11 cellular contexts compared by ENCODE assay signal in genomic region chr13:98171806-98172569, GRCh38. TPM values are rescaled to one million over a fixed set of nuclear protein-coding genes. Genes with fewer than 3 reads are reported as not detected.
DNase-seq lines count a peak whose midpoint lies in the region; ATAC-seq, FAIRE-seq and TF ChIP-seq lines count a peak whose summit lies in the region.
"Had no signal": no experiment of that assay in that cellular context is flagged by ENCODE, and none has a peak within 500 bp of the region (broad histone marks: within the 10 kb centered on the region; RNA-seq: fewer than 3 reads in every experiment).

No MANE protein-coding gene starts in this region.

- no peak for TF ChIP-seq POLR2A in heart left ventricle (IDR thresholded peaks at IDR 0.05)

- TF ChIP-seq CTCF in VCaP (conservative IDR thresholded peaks at IDR 0.05) (no peak), heart left ventricle (IDR thresholded peaks at IDR 0.05) (no peak), pancreas (IDR thresholded peaks at IDR 0.05) (no peak)

- H3K4me1 ChIP-seq in BLaER1 treated with 17β-estradiol and CSF1 and Interleukin-3, amounts not matched to agents 10 nM and 100 nM: peaks cover 22 to 42% (median 31%) of the 10 kb centered on the region in 10 experiments
- H3K4me1 ChIP-seq in heart left ventricle: peaks cover 10 to 48% (median 33%) of the 10 kb centered on the region in 12 donors
- H3K4me1 ChIP-seq in pancreas: peaks cover 20 to 37% (median 31%) of the 10 kb centered on the region in 3 donors

- intact Hi-C loops in heart left ventricle (cut with DNase I) (no loop called here), pancreas (cut with DNase I) (no loop called here)

- H3K27me3 ChIP-seq in BLaER1 treated with 17β-estradiol and CSF1 and Interleukin-3, amounts not matched to agents 10 nM and 100 nM: no peaks in the 10 kb centered on the region
- H3K27me3 ChIP-seq in heart left ventricle (no peaks in the 10 kb centered on the region), pancreas (no peaks in the 10 kb centered on the region)

- DNase-seq in heart left ventricle (peak; percentile 46 to 72 (median 52)), pancreas (peak in 1 of 6 donors; percentile 27), NCI-H1105 treated with DMSO at 0.1 percent for 48 hours (lab: John Stamatoyannopoulos, UW) (no peak), NCI-H1930 (lab: John Stamatoyannopoulos, UW) (no peak), NOMO-1 treated with dmso at 0.1 percent for 144 hours (lab: John Stamatoyannopoulos, UW; ENCODE audit: unreplicated experiment) (no peak)
- DNase-seq: activated CD4-positive, CD25-positive, alpha-beta regulatory T cell treated with anti-CD3 and anti-CD28 coated beads, Interleukin-2, amount 50 U/mL, for 72 hours had no signal

- H3K4me2 ChIP-seq in BLaER1 treated with 17β-estradiol and CSF1 and Interleukin-3, amounts not matched to agents 10 nM and 100 nM: peak overlapping the region; percentile 9 to 72 (median 37); a peak in 20 of 22 replicates

- FAIRE-seq in pancreas (lab: Jason Lieb, UNC): no peak

- H3K4me3 ChIP-seq in BLaER1 treated with 17β-estradiol and CSF1 and Interleukin-3, amounts not matched to agents 10 nM and 100 nM: no peak overlapping the region
- H3K4me3 ChIP-seq in heart left ventricle: peak overlapping the region in 8 of 12 donors; percentile 11 to 37 (median 26)
- no peak overlapping the region for H3K4me3 ChIP-seq in pancreas

- ATAC-seq in heart left ventricle (peak; percentile 42 to 72 (median 70)), pancreas (peak; percentile 22 to 61 (median 45)), HG02610 (IDR thresholded peaks at IDR 0.05; ENCODE audit: unreplicated experiment) (no peak)

- peaks cover 0 to 48% (median 0%) of the 10 kb centered on the region in 11 experiments; a peak in 8 of 22 replicates for H4K20me1 ChIP-seq in BLaER1 treated with 17β-estradiol and CSF1 and Interleukin-3, amounts not matched to agents 10 nM and 100 nM

- peak overlapping the region in 3 of 11 experiments; percentile 22 to 53 (median 45); a peak in 5 of 22 replicates for H3K27ac ChIP-seq in BLaER1 treated with 17β-estradiol and CSF1 and Interleukin-3, amounts not matched to agents 10 nM and 100 nM
- H3K27ac ChIP-seq in VCaP (peak overlapping the region; percentile 89), heart left ventricle (peak overlapping the region; percentile 2 to 76 (median 48)), pancreas (peak overlapping the region; percentile 47 to 77 (median 64))

- peak overlapping the region in 3 of 11 experiments; percentile 25 to 47 (median 39); a peak in 2 of 22 replicates for H3K9ac ChIP-seq in BLaER1 treated with 17β-estradiol and CSF1 and Interleukin-3, amounts not matched to agents 10 nM and 100 nM

- H3K36me3 ChIP-seq in BLaER1 treated with 17β-estradiol and CSF1 and Interleukin-3, amounts not matched to agents 10 nM and 100 nM: peaks cover 7 to 17% (median 12%) of the 10 kb centered on the region in 11 experiments
- peaks cover 0 to 4% (median 0%) of the 10 kb centered on the region in 9 donors for H3K36me3 ChIP-seq in heart left ventricle
- no peaks in the 10 kb centered on the region for H3K36me3 ChIP-seq in pancreas

- peaks cover 9 to 15% (median 13%) of the 10 kb centered on the region in 11 experiments; a peak in 21 of 22 replicates for H3K9me3 ChIP-seq in BLaER1 treated with 17β-estradiol and CSF1 and Interleukin-3, amounts not matched to agents 10 nM and 100 nM (replicated peaks in 1 of 11)
- H3K9me3 ChIP-seq in heart left ventricle (no peaks in the 10 kb centered on the region), pancreas (no peaks in the 10 kb centered on the region)

- WGBS in heart left ventricle, 4 donors: 24 to 31% (median 27%) methylated on average over 13 to 19 of the region's 19 CpGs
- WGBS in pancreas, 2 donors: 31 to 58% methylated on average over 19 of the region's 19 CpGs

RNA-seq across cellular contexts. Expression of gene RNF113B, which starts 5.1 kb away (rescaled TPM):
- total RNA-seq in heart left ventricle (not detected), pancreas (not detected)
- polyA plus RNA-seq in heart left ventricle (not detected), pancreas (not detected)
- total RNA-seq: HT1080, urinary bladder had no signal
- polyA plus RNA-seq: urinary bladder had no signal

RNA-seq across cellular contexts. Expression of gene FARP1, which starts 29.1 kb away (rescaled TPM):
- 10 to 100 TPM in 8 of 9 donors, 1 to 10 TPM in 1; 9.4 to 51.8 (median 28.0) TPM for total RNA-seq in heart left ventricle
- polyA plus RNA-seq in heart left ventricle: 10 to 100 TPM in 1 of 2 donors, 1 to 10 TPM in 1; 7.7 to 18.4 TPM
- 10 to 100 TPM; 49.9 to 95.1 (median 63.8) TPM for total RNA-seq in pancreas
- 10 to 100 TPM; 30.8 to 33.4 TPM for polyA plus RNA-seq in pancreas

Comparison
In these comparisons a context has a peak if more than half of its experiments do, and no peak if none do; other contexts are left out.
1. H3K4me3 ChIP-seq: peak in heart left ventricle (8 of 12); none in BLaER1 treated with 17β-estradiol and CSF1 and Interleukin-3, amounts not matched to agents 10 nM and 100 nM (0 of 10) and pancreas (0 of 4).
2. DNase-seq: peak in heart left ventricle (5 of 5); none in NCI-H1105 treated with DMSO at 0.1 percent for 48 hours (single experiment), NCI-H1930 (0 of 2) and NOMO-1 treated with dmso at 0.1 percent for 144 hours (single experiment).